ENCODE assay signal across 9 cellular contexts in the genomic region with DNA sequence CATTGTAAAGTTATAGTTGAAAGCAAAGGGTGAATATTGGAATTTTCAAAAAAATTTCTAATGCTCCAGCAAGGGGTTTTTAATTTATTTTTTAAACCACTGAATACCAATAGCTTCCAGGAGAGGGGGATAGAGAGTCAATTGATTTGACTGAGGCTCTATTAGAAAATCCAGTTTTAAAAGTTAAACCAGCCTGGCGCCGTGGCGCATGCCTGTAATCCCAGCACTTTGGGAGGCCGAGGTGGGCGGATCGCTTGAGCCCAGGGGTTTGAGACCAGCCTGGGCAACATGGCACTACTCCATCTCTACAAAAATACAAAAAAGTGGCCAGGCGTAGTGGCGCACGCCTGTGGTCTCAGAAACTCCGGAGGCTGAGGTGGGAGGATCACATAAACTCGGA.
DNase-seq lines count a peak whose midpoint lies in the region; ATAC-seq, FAIRE-seq and TF ChIP-seq lines count a peak whose summit lies in the region.
"Had no signal": no experiment of that assay in that cellular context is flagged by ENCODE, and none has a peak within 500 bp of the region (broad histone marks: within the 10 kb centered on the region; RNA-seq: fewer than 3 reads in every experiment).

No MANE protein-coding gene starts in this region.

- H3K4me3 ChIP-seq in body of pancreas (no peak overlapping the region), HepG2 (replicated peaks in 1 of 3; ENCODE audit: insufficient read depth in 1 of 3, low read depth in 2 of 3, low read length in 3 of 3) (no peak overlapping the region)

- H3K27me3 ChIP-seq in body of pancreas (no peaks in the 10 kb centered on the region), HepG2 (ENCODE audit: control insufficient read depth in 1 of 2, insufficient read depth in 2 of 2, low read length in 2 of 2) (no peaks in the 10 kb centered on the region)
- H3K27me3 ChIP-seq: neutrophil had no signal

- POLR2A ChIA-PET in HepG2 (lab: Yijun Ruan, JAX): no interaction called here

- H3K36me3 ChIP-seq in body of pancreas (replicated peaks in 1 of 2; ENCODE audit: insufficient read depth in 1 of 2, low read depth in 2 of 2): no peaks in the 10 kb centered on the region
- no peaks in the 10 kb centered on the region for H3K36me3 ChIP-seq in HepG2 (replicated peaks in 1 of 2; ENCODE audit: control insufficient read depth in 1 of 2, insufficient read depth in 2 of 2, low read length in 2 of 2)
- H3K36me3 ChIP-seq: neutrophil had no signal

- TF ChIP-seq RAD21 in HepG2 (CRISPR knock-in tag; IDR thresholded peaks at IDR 0.05): peak; percentile 45

- H3K27ac Mint-ChIP-seq in activated naive CD4-positive, alpha-beta T cell treated with anti-CD3 and anti-CD28 coated beads, Interleukin-2, amount 50 U/mL, for 72 hours: no peak overlapping the region

- no peak overlapping the region for H3K4me2 ChIP-seq in HepG2 (ENCODE audit: low read depth, low read length)

- ATAC-seq in body of pancreas (peak; percentile 53), HepG2 (no peak)
- ATAC-seq in activated naive CD4-positive, alpha-beta T cell treated with anti-CD3 and anti-CD28 coated beads, Interleukin-2, amount 50 U/mL, for 72 hours: no peak

- no peaks in the 10 kb centered on the region for H3K79me2 ChIP-seq in HepG2 (ENCODE audit: insufficient read depth, low read length)

- 48 to 49% methylated on average over 11 of the region's 11 CpGs for WGBS in body of pancreas, 2 donors
- 72% methylated on average over 11 of the region's 11 CpGs for WGBS in HepG2 (ENCODE audit: low lambda C conversion rate)

- CTCF ChIA-PET in HepG2 (lab: Yijun Ruan, JAX; ENCODE audit: low intra/inter-chr PET ratio, low total read pairs): interaction anchor here (1.0 to 2.1 kb wide), 2 partner anchors 308 to 345 kb away, joined by 5 to 6 read pairs; no protein-coding TSS in a partner anchor

- in situ Hi-C loops in HepG2 (cut with HindIII; ENCODE audit: extremely low pct_ligation_motif_present, low pct_unique_long_range_greater_than_20kb): loop anchor here (5.0 kb wide), 2 partner anchors 257 to 323 kb away; no protein-coding TSS in a partner anchor

- H3K4me1 ChIP-seq in body of pancreas (peaks cover 4% of the 10 kb centered on the region), HepG2 (ENCODE audit: insufficient read depth, low read length) (peaks cover 26% of the 10 kb centered on the region)

- H3K9ac ChIP-seq in HepG2 (ENCODE audit: insufficient read depth, low read depth, low read length): no peak overlapping the region

- no peak overlapping the region for H2AFZ ChIP-seq in HepG2 (ENCODE audit: low read length)

- H3K9me3 ChIP-seq in body of pancreas: no peaks in the 10 kb centered on the region
- H3K9me3 ChIP-seq in HepG2 (ENCODE audit: low read length): no peaks in the 10 kb centered on the region
- H3K9me3 ChIP-seq: neutrophil had no signal

- TF ChIP-seq POLR2A in body of pancreas (IDR thresholded peaks at IDR 0.05): no peak
- TF ChIP-seq POLR2A in HepG2 (IDR thresholded peaks at IDR 0.05; ENCODE audit: insufficient read depth in 1 of 2, low read depth in 2 of 2, low read length in 2 of 2): no peak

- H3K9me3 Mint-ChIP-seq in activated naive CD4-positive, alpha-beta T cell treated with anti-CD3 and anti-CD28 coated beads, Interleukin-2, amount 50 U/mL, for 72 hours: no peaks in the 10 kb centered on the region

- H3K36me3 Mint-ChIP-seq in activated naive CD4-positive, alpha-beta T cell treated with anti-CD3 and anti-CD28 coated beads, Interleukin-2, amount 50 U/mL, for 72 hours: no peaks in the 10 kb centered on the region

- intact Hi-C loops in body of pancreas (cut with DNase I): no loop called here
- intact Hi-C loops in HepG2 (cut with micrococcal nuclease; ENCODE audit: unreplicated experiment): loop anchor here (2.0 to 5.0 kb wide), 6 partner anchors 152 to 345 kb away; a partner anchor contains a TSS

- TF ChIP-seq EP300 in HepG2 (IDR thresholded peaks at IDR 0.05; ENCODE audit: low read depth in 2 of 2, low read length in 2 of 2) (no peak), HepG2 (CRISPR knock-in tag; IDR thresholded peaks at IDR 0.05; ENCODE audit: borderline replicate concordance) (no peak)

- no peaks in the 10 kb centered on the region for H4K20me1 ChIP-seq in HepG2 (ENCODE audit: insufficient read depth, low read length)

- no peak overlapping the region for H3K27ac ChIP-seq in body of pancreas
- H3K27ac ChIP-seq in HepG2 (ENCODE audit: extremely low read length, insufficient read depth, low read length): no peak overlapping the region
- H3K27ac ChIP-seq: neutrophil had no signal

- no peak for FAIRE-seq in HepG2 (lab: Jason Lieb, UNC)

- DNase-seq in Daoy (ENCODE audit: low read depth): peak; percentile 52
- peak; percentile 70 for DNase-seq in LHCN-M2 (ENCODE audit: low read depth)
- peak; percentile 20 to 40 (median 31) for DNase-seq in body of pancreas
- peak; percentile 30 for DNase-seq in HepG2 (ENCODE audit: low spot score)
- no peak for DNase-seq in NK-92 treated with Interleukin-12 subunit alpha and Interleukin-12 subunit beta, amount 100 ng/mL, for 24 hours (lab: John Stamatoyannopoulos, UW)
- no peak for DNase-seq in nucleus accumbens (lab: John Stamatoyannopoulos, UW)
- DNase-seq in activated naive CD4-positive, alpha-beta T cell treated with anti-CD3 and anti-CD28 coated beads, Interleukin-2, amount 50 U/mL, for 72 hours (ENCODE audit: low spot score in 2 of 2): no peak
- DNase-seq in activated CD8-positive, alpha-beta memory T cell treated with anti-CD3 and anti-CD28 coated beads, Interleukin-2, amount 50 U/mL, for 4 hours: no peak

- TF ChIP-seq CTCF in body of pancreas (IDR thresholded peaks at IDR 0.05): peak; percentile 36 to 89 (median 73)
- TF ChIP-seq CTCF in HepG2 (CRISPR knock-in tag; IDR thresholded peaks at IDR 0.05): peak; percentile 30; the same call in 1 of the 2 replicates

- BruUV-seq in HepG2 (replicated peaks; lab: Mats Ljungman, UMichigan): no TSS peak

TF ChIP-seq in HepG2, 621 proteins besides CTCF, POLR2A, EP300 and RAD21:
- TF ChIP-seq TBX2 (CRISPR knock-in tag; IDR thresholded peaks at IDR 0.05; ENCODE audit: borderline replicate concordance): no peak
- no peak for TF ChIP-seq ZNF143 (CRISPR knock-in tag; IDR thresholded peaks at IDR 0.05)
- no peak for TF ChIP-seq POGZ (CRISPR knock-in tag; IDR thresholded peaks at IDR 0.05)
- TF ChIP-seq, protein P1, sequence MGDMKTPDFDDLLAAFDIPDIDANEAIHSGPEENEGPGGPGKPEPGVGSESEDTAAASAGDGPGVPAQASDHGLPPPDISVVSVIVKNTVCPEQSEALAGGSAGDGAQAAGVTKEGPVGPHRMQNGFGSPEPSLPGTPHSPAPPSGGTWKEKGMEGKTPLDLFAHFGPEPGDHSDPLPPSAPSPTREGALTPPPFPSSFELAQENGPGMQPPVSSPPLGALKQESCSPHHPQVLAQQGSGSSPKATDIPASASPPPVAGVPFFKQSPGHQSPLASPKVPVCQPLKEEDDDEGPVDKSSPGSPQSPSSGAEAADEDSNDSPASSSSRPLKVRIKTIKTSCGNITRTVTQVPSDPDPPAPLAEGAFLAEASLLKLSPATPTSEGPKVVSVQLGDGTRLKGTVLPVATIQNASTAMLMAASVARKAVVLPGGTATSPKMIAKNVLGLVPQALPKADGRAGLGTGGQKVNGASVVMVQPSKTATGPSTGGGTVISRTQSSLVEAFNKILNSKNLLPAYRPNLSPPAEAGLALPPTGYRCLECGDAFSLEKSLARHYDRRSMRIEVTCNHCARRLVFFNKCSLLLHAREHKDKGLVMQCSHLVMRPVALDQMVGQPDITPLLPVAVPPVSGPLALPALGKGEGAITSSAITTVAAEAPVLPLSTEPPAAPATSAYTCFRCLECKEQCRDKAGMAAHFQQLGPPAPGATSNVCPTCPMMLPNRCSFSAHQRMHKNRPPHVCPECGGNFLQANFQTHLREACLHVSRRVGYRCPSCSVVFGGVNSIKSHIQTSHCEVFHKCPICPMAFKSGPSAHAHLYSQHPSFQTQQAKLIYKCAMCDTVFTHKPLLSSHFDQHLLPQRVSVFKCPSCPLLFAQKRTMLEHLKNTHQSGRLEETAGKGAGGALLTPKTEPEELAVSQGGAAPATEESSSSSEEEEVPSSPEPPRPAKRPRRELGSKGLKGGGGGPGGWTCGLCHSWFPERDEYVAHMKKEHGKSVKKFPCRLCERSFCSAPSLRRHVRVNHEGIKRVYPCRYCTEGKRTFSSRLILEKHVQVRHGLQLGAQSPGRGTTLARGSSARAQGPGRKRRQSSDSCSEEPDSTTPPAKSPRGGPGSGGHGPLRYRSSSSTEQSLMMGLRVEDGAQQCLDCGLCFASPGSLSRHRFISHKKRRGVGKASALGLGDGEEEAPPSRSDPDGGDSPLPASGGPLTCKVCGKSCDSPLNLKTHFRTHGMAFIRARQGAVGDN (CRISPR knock-in tag; IDR thresholded peaks at IDR 0.05): peak; percentile 50
- peak; percentile 15; the same call in 1 of the 2 replicates for TF ChIP-seq SALL1 (CRISPR knock-in tag; IDR thresholded peaks at IDR 0.05)
- TF ChIP-seq RORA (CRISPR knock-in tag; IDR thresholded peaks at IDR 0.05): no peak
- peak; percentile 37; the same call in 1 of the 2 replicates for TF ChIP-seq SMC3 (IDR thresholded peaks at IDR 0.05; ENCODE audit: low read length)
- TF ChIP-seq, protein P2, sequence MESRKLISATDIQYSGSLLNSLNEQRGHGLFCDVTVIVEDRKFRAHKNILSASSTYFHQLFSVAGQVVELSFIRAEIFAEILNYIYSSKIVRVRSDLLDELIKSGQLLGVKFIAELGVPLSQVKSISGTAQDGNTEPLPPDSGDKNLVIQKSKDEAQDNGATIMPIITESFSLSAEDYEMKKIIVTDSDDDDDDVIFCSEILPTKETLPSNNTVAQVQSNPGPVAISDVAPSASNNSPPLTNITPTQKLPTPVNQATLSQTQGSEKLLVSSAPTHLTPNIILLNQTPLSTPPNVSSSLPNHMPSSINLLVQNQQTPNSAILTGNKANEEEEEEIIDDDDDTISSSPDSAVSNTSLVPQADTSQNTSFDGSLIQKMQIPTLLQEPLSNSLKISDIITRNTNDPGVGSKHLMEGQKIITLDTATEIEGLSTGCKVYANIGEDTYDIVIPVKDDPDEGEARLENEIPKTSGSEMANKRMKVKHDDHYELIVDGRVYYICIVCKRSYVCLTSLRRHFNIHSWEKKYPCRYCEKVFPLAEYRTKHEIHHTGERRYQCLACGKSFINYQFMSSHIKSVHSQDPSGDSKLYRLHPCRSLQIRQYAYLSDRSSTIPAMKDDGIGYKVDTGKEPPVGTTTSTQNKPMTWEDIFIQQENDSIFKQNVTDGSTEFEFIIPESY (CRISPR knock-in tag; IDR thresholded peaks at IDR 0.05): peak; percentile 85
- TF ChIP-seq STAG1 (CRISPR knock-in tag; IDR thresholded peaks at IDR 0.05): peak; percentile 48

Comparison
In these comparisons a context has a peak if more than half of its experiments do, and no peak if none do; other contexts are left out.
1. DNase-seq: peak in Daoy (single experiment), LHCN-M2 (single experiment), body of pancreas (4 of 4) and HepG2 (single experiment); none in NK-92 treated with Interleukin-12 subunit alpha and Interleukin-12 subunit beta, amount 100 ng/mL, for 24 hours (single experiment), nucleus accumbens (0 of 56), activated naive CD4-positive, alpha-beta T cell treated with anti-CD3 and anti-CD28 coated beads, Interleukin-2, amount 50 U/mL, for 72 hours (0 of 2) and activated CD8-positive, alpha-beta memory T cell treated with anti-CD3 and anti-CD28 coated beads, Interleukin-2, amount 50 U/mL, for 4 hours (single experiment).